7 cellular contexts compared by ENCODE assay signal in the genomic region with DNA sequence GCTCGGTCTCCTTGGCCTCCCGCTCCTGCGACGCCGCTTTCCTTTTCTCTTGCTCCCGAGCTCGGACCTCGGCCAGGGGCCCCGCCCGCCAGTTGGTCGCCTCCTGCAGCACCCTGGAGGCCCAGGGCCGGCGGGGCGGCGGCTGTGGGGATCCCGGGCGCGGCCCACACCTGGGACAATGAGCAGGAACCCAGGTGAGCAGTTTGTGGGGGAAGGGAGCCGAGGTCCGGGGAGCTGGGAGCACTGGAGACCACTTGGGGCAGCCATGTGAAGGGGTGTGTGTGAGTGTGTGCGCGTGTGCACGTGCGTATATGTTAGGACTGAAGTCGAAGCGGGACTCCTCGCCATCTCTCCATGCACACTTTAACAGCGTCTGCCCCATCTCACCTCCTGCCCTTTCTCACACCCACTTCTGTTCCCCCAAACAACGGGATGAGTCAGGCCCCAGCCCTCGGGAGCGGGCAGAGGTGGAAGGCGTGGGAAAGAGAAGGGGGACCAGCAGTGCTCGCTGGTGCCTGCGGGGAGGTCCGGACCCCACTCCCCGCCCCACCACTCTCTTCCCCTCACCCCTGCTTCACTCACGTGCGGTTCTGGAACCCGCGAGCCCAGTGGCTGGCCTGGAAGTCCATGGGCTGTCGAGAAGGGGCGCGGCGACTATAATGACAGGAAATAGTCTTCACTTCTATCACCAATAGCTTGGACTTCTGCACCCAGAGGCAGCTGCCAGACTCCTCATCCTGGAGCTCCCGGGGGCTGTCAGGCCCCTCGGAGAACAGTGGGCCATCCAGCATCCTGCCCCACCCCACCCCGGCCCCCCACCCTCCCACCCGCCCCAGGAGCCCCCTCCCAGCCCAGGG. TPM values are rescaled to one million over a fixed set of nuclear protein-coding genes. Genes with fewer than 3 reads are reported as not detected.
DNase-seq lines count a peak whose midpoint lies in the region; ATAC-seq and TF ChIP-seq lines count a peak whose summit lies in the region.
"Had no signal": no experiment of that assay in that cellular context is flagged by ENCODE, and none has a peak within 500 bp of the region (broad histone marks: within the 10 kb centered on the region; RNA-seq: fewer than 3 reads in every experiment).

No MANE protein-coding gene starts in this region.

- peaks cover 7% of the 10 kb centered on the region for H3K36me3 Mint-ChIP-seq in WTC11

- TF ChIP-seq CTCF in WTC11 (IDR thresholded peaks at IDR 0.05), result no peak

- no peak overlapping the region for H3K27ac Mint-ChIP-seq in WTC11

- no peaks in the 10 kb centered on the region for H3K9me3 Mint-ChIP-seq in WTC11

- ATAC-seq in WTC11, result no peak
- no peak for ATAC-seq in GM19455 (IDR thresholded peaks at IDR 0.05; ENCODE audit: unreplicated experiment)

- POLR2A ChIA-PET in WTC11 (lab: Charles Lee), result interaction anchor here (1.2 to 1.5 kb wide), 2 partner anchors 18 to 68 kb away, joined by 3 read pairs; no protein-coding TSS in a partner anchor

- DNase-seq in activated CD4-positive, alpha-beta T cell treated with anti-CD3 and anti-CD28 coated beads for 4 hours, result peak; percentile 31 to 48
- DNase-seq in activated CD4-positive, alpha-beta T cell treated with anti-CD3 and anti-CD28 coated beads for 1 hour, result no peak
- DNase-seq in WTC11 (ENCODE audit: low spot score) (no peak), iPS-NIHi7 (ENCODE audit: extremely low spot score) (peak; percentile 24), hepatic stellate cell (ENCODE audit: low spot score) (no peak)

- CTCF ChIA-PET in WTC11 (lab: Charles Lee), result interaction anchor here (0.6 to 11.9 kb wide), 34 partner anchors 11 to 343 kb away, joined by 3 to 237 read pairs (median 9); partner anchors contain the start of genes ARF3, DDX23, LMBR1L and PRKAG1

- peak overlapping the region; percentile 63 for H3K4me3 Mint-ChIP-seq in WTC11

- H3K4me1 Mint-ChIP-seq in WTC11, result peaks cover 18% of the 10 kb centered on the region

- peaks cover 82% of the 10 kb centered on the region for H3K27me3 Mint-ChIP-seq in WTC11 (ENCODE audit: low read depth)

TF ChIP-seq in WTC11, 78 proteins besides CTCF, POLR2A, EP300 and RAD21 (continues in another document):
- peak; percentile 92 for TF ChIP-seq ZBTB43 (CRISPR knock-in tag; IDR thresholded peaks at IDR 0.05)
- TF ChIP-seq SOX15 (CRISPR knock-in tag; IDR thresholded peaks at IDR 0.05), result no peak
- TF ChIP-seq, protein P1, sequence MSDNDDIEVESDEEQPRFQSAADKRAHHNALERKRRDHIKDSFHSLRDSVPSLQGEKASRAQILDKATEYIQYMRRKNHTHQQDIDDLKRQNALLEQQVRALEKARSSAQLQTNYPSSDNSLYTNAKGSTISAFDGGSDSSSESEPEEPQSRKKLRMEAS (CRISPR knock-in tag; IDR thresholded peaks at IDR 0.05), result peak; percentile 90
- TF ChIP-seq MYBL2 (CRISPR knock-in tag; IDR thresholded peaks at IDR 0.05), result 0 out of 2 replicates have a peak, but pooled peaks have one; percentile 42
- TF ChIP-seq ELF4 (CRISPR knock-in tag; IDR thresholded peaks at IDR 0.05; ENCODE audit: low read depth), result no peak
- no peak for TF ChIP-seq PRRX2 (CRISPR knock-in tag; IDR thresholded peaks at IDR 0.05)
- no peak for TF ChIP-seq ZNF317 (CRISPR knock-in tag; IDR thresholded peaks at IDR 0.05; ENCODE audit: borderline replicate concordance, low read depth)
- TF ChIP-seq ZNF219 (CRISPR knock-in tag; IDR thresholded peaks at IDR 0.05; ENCODE audit: borderline replicate concordance), result peak; percentile 84; the same call in 1 of the 2 replicates
- TF ChIP-seq, protein P2, sequence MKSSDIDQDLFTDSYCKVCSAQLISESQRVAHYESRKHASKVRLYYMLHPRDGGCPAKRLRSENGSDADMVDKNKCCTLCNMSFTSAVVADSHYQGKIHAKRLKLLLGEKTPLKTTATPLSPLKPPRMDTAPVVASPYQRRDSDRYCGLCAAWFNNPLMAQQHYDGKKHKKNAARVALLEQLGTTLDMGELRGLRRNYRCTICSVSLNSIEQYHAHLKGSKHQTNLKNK (CRISPR knock-in tag; IDR thresholded peaks at IDR 0.05), result no peak
- TF ChIP-seq KAT7 (CRISPR knock-in tag; IDR thresholded peaks at IDR 0.05; ENCODE audit: borderline replicate concordance), result peak; percentile 38; the same call in 1 of the 2 replicates
- TF ChIP-seq ZNF425 (CRISPR knock-in tag; conservative IDR thresholded peaks at IDR 0.05), result no peak
- peak; percentile 86; the same call in 1 of the 2 replicates for TF ChIP-seq TEAD1 (CRISPR knock-in tag; IDR thresholded peaks at IDR 0.05)
- TF ChIP-seq, protein P3, sequence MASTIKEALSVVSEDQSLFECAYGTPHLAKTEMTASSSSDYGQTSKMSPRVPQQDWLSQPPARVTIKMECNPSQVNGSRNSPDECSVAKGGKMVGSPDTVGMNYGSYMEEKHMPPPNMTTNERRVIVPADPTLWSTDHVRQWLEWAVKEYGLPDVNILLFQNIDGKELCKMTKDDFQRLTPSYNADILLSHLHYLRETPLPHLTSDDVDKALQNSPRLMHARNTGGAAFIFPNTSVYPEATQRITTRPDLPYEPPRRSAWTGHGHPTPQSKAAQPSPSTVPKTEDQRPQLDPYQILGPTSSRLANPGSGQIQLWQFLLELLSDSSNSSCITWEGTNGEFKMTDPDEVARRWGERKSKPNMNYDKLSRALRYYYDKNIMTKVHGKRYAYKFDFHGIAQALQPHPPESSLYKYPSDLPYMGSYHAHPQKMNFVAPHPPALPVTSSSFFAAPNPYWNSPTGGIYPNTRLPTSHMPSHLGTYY (CRISPR knock-in tag; IDR thresholded peaks at IDR 0.05), result no peak
- TF ChIP-seq, protein P4, sequence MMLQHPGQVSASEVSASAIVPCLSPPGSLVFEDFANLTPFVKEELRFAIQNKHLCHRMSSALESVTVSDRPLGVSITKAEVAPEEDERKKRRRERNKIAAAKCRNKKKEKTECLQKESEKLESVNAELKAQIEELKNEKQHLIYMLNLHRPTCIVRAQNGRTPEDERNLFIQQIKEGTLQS (CRISPR knock-in tag; conservative IDR thresholded peaks at IDR 0.05), result no peak
- no peak for TF ChIP-seq ZNF121 (CRISPR knock-in tag; IDR thresholded peaks at IDR 0.05)
- TF ChIP-seq ZNF416 (CRISPR knock-in tag; IDR thresholded peaks at IDR 0.05), result no peak
- TF ChIP-seq, protein P5, sequence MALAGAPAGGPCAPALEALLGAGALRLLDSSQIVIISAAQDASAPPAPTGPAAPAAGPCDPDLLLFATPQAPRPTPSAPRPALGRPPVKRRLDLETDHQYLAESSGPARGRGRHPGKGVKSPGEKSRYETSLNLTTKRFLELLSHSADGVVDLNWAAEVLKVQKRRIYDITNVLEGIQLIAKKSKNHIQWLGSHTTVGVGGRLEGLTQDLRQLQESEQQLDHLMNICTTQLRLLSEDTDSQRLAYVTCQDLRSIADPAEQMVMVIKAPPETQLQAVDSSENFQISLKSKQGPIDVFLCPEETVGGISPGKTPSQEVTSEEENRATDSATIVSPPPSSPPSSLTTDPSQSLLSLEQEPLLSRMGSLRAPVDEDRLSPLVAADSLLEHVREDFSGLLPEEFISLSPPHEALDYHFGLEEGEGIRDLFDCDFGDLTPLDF (CRISPR knock-in tag; IDR thresholded peaks at IDR 0.05), result no peak
- TF ChIP-seq CBFB (CRISPR knock-in tag; IDR thresholded peaks at IDR 0.05; ENCODE audit: low read depth), result no peak
- TF ChIP-seq ZSCAN18 (CRISPR knock-in tag; IDR thresholded peaks at IDR 0.05), result no peak

RNA-seq across cellular contexts. Expression of gene DDN, which starts 0.5 kb away (rescaled TPM):
- 0.33 to 0.55 TPM (median 0.50 TPM) in 3 replicates for total RNA-seq in WTC11 (2021)
- total RNA-seq: lung microvascular endothelial cell had no signal

RNA-seq across cellular contexts. Expression of gene PRKAG1, which starts 19.9 kb away (rescaled TPM):
- total RNA-seq in WTC11 (2021), result 37.9 to 41.6 TPM (median 38.0 TPM) in 3 replicates

RNA-seq across cellular contexts. Expression of gene WNT1, which starts 20.6 kb away (rescaled TPM):
- total RNA-seq in WTC11 (2021), result not detected in 3 replicates
- total RNA-seq: lung microvascular endothelial cell had no signal

RNA-seq across cellular contexts. Expression of gene WNT10B, which starts 27.2 kb away (rescaled TPM):
- total RNA-seq in WTC11 (2021), result 0.50 to 0.55 TPM (median 0.55 TPM) in 3 replicates

RNA-seq across cellular contexts. Expression of gene ARF3, which starts 41.4 kb away (rescaled TPM):
- total RNA-seq in WTC11 (2021), result 238 to 256 TPM (median 248 TPM) in 3 replicates

Comparison
In these comparisons a context has a peak if more than half of its experiments do, and no peak if none do; other contexts are left out.
1. DNase-seq: peak in activated CD4-positive, alpha-beta T cell treated with anti-CD3 and anti-CD28 coated beads for 4 hours (2 of 2) and iPS-NIHi7 (single experiment); none in activated CD4-positive, alpha-beta T cell treated with anti-CD3 and anti-CD28 coated beads for 1 hour (single experiment), WTC11 (single experiment) and hepatic stellate cell (single experiment).